20 cellular contexts compared by ENCODE assay signal in the genomic region with DNA sequence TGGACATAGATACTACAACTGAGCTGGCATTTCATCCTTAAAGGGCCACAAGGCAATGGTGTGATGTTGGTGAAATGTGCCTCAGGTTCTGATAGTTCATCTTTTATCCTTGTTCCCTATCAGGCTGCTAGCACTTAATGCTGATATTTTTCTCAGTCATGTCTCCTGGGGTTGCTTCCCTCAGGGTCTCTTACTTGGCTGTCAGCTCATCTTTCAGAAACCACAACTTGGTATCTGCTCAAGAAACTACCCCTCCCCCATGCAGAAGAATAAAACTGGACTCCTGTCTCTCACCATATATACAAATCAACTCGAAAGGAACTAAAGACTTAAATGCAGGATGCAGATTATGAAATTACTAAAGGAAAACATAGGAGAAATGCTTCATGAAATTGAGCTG.
DNase-seq lines count a peak whose midpoint lies in the region; ATAC-seq, FAIRE-seq and TF ChIP-seq lines count a peak whose summit lies in the region.
"Had no signal": no experiment of that assay in that cellular context is flagged by ENCODE, and none has a peak within 500 bp of the region (broad histone marks: within the 10 kb centered on the region; RNA-seq: fewer than 3 reads in every experiment).

No MANE protein-coding gene starts in this region.

- H2AFZ ChIP-seq in GM12878 (ENCODE audit: control insufficient read depth, low read depth, low read length) (no peak overlapping the region), PC-3 (ENCODE audit: low read length) (no peak overlapping the region)

- peaks cover 48% of the 10 kb centered on the region for H3K4me1 ChIP-seq in BLaER1
- peaks cover 11% of the 10 kb centered on the region for H3K4me1 ChIP-seq in GM12878 (ENCODE audit: control insufficient read depth, insufficient read depth, low read length)
- H3K4me1 ChIP-seq in PC-3 (ENCODE audit: insufficient read depth, low read length), result no peaks in the 10 kb centered on the region

- CTCF ChIA-PET in GM12878 (lab: Yijun Ruan, JAX), result interaction anchor here (1.9 kb wide), 1 partner anchor 18 kb away, joined by 5 read pairs; no protein-coding TSS in a partner anchor
- CTCF ChIA-PET in PC-3 (lab: Charles Lee), result no interaction called here

- no peaks in the 10 kb centered on the region for H3K9me2 ChIP-seq in PC-3 (replicated peaks; ENCODE audit: low read length)
- H3K9me2 ChIP-seq: SK-N-SH had no signal

- H3K4me2 ChIP-seq in BLaER1 (peak overlapping the region; percentile 61), GM12878 (ENCODE audit: control insufficient read depth, insufficient read depth) (no peak overlapping the region), PC-3 (ENCODE audit: low read length) (no peak overlapping the region)
- H3K4me2 ChIP-seq: SK-N-SH had no signal

- SMC1A ChIA-PET in GM12878 (lab: Charles Lee; ENCODE audit: uncharacterized antibody, unreplicated experiment), result interaction anchor here (1.0 kb wide), 1 partner anchor 16 kb away, joined by 4 read pairs; no protein-coding TSS in a partner anchor

- H3K27me3 ChIP-seq in BLaER1 (no peaks in the 10 kb centered on the region), GM12878 (replicated peaks in 1 of 2; ENCODE audit: control insufficient read depth in 2 of 2, insufficient read depth in 2 of 2, low read length in 1 of 2) (no peaks in the 10 kb centered on the region), PC-3 (ENCODE audit: low read length) (no peaks in the 10 kb centered on the region)

- no peaks in the 10 kb centered on the region for H3F3A ChIP-seq in PC-3 (ENCODE audit: low read length, unreplicated experiment)

- H4K20me1 ChIP-seq in BLaER1 (no peaks in the 10 kb centered on the region), GM12878 (ENCODE audit: control insufficient read depth, insufficient read depth) (no peaks in the 10 kb centered on the region), PC-3 (ENCODE audit: low read length) (no peaks in the 10 kb centered on the region)

- 41% methylated on average over 1 of the region's 1 CpG for WGBS in GM12878 (ENCODE audit: insufficient coverage, insufficient replicate concordance, low lambda C conversion rate, missing lambda C conversion rate)

- DNase-seq in GM18507 (ENCODE audit: extremely low spot score, insufficient read length, low read depth) (no peak), NAMALWA (ENCODE audit: low spot score) (peak; percentile 26), GM12878 (ENCODE audit: low read depth, low spot score) (no peak), PC-3 (no peak), DMS 273 treated with DMSO at 0.1 percent for 48 hours (lab: John Stamatoyannopoulos, UW) (no peak)
- DNase-seq: C1 segment of cervical spinal cord; CD8-positive, alpha-beta memory T cell; H9; MV-4-11; NCI-H1417 treated with DMSO at 0.1 percent for 48 hours; NCI-H187 treated with DMSO at 0.1 percent for 48 hours; NCI-H345; Right ventricle myocardium superior; SK-N-SH; T-cell had no signal

- no peak for ATAC-seq in GM12878
- ATAC-seq in GM21825 (IDR thresholded peaks at IDR 0.05; ENCODE audit: unreplicated experiment), result no peak
- ATAC-seq in HG03039 (IDR thresholded peaks at IDR 0.05; ENCODE audit: unreplicated experiment), result no peak
- no peak for ATAC-seq in PC-3
- ATAC-seq: T-cell had no signal

- H3K9ac ChIP-seq in BLaER1 (no peak overlapping the region), GM12878 (ENCODE audit: control insufficient read depth, insufficient read depth, low read length) (no peak overlapping the region), PC-3 (ENCODE audit: low read length) (no peak overlapping the region)
- H3K9ac ChIP-seq: SK-N-SH had no signal

- POLR2A ChIA-PET in GM12878 (lab: Charles Lee), result no interaction called here
- POLR2A ChIA-PET in PC-3 (lab: Charles Lee; ENCODE audit: unreplicated experiment), result no interaction called here

- H3K9me3 ChIP-seq in BLaER1 (no peaks in the 10 kb centered on the region), GM12878 (replicated peaks; ENCODE audit: control insufficient read depth, insufficient read depth, low read length) (no peaks in the 10 kb centered on the region), PC-3 (ENCODE audit: low read length) (no peaks in the 10 kb centered on the region)
- H3K9me3 ChIP-seq: SK-N-SH had no signal

- BruUV-seq in GM12878 (replicated peaks; lab: Mats Ljungman, UMichigan), result no TSS peak
- no TSS peak for BruUV-seq in PC-3 (replicated peaks; lab: Mats Ljungman, UMichigan)

- H3K4me3 ChIP-seq in BLaER1 (no peak overlapping the region), GM12878 (no peak overlapping the region), PC-3 (ENCODE audit: low read length) (no peak overlapping the region)

- H3K27ac ChIP-seq in BLaER1, result no peak overlapping the region
- H3K27ac ChIP-seq in GM12878 (ENCODE audit: control insufficient read depth, insufficient read depth), result no peak overlapping the region
- no peak overlapping the region for H3K27ac ChIP-seq in PC-3 (ENCODE audit: low read length)
- H3K27ac ChIP-seq: HL-60 had no signal

- TF ChIP-seq CTCF in GM12878 (IDR thresholded peaks at IDR 0.05 in 2 of 3, conservative IDR thresholded peaks at IDR 0.05 in 1 of 3; ENCODE audit: control insufficient read depth in 2 of 3, extremely low read depth in 1 of 3, insufficient read depth in 1 of 3, low read depth in 3 of 3, low read length in 3 of 3) (no peak), PC-3 (conservative IDR thresholded peaks at IDR 0.05; ENCODE audit: low read depth, low read length) (no peak)

- in situ Hi-C loops in GM12878 (cut with MboI), result no loop called here

- intact Hi-C loops in GM12878 (cut with micrococcal nuclease; ENCODE audit: unreplicated experiment) (loop anchor here (5.0 kb wide), 1 partner anchor 110 kb away; no protein-coding TSS in a partner anchor), PC-3 (cut with micrococcal nuclease) (no loop called here)

- no peak for TF ChIP-seq EP300 in GM12878 (IDR thresholded peaks at IDR 0.05; ENCODE audit: borderline replicate concordance in 1 of 2, control insufficient read depth in 1 of 2, low read depth in 2 of 2, low read length in 2 of 2)

- TF ChIP-seq POLR2A in GM12878 (IDR thresholded peaks at IDR 0.05; ENCODE audit: low read depth, low read length), result no peak

- FAIRE-seq in GM18507 (lab: Jason Lieb, UNC) (peak; percentile 5), GM12878 (lab: Jason Lieb, UNC) (no peak)
- FAIRE-seq: A204.1 had no signal

- H3K79me2 ChIP-seq in GM12878 (ENCODE audit: control insufficient read depth, insufficient read depth, low read length) (no peaks in the 10 kb centered on the region), PC-3 (ENCODE audit: low read length) (no peaks in the 10 kb centered on the region)

- no peak for TF ChIP-seq RAD21 in GM12878 (IDR thresholded peaks at IDR 0.05; ENCODE audit: insufficient read depth, low read depth, low read length)

- RAD21 ChIA-PET in GM12878 (lab: Charles Lee; ENCODE audit: unreplicated experiment), result no interaction called here

- H3K36me3 ChIP-seq in BLaER1 (no peaks in the 10 kb centered on the region), GM12878 (ENCODE audit: control insufficient read depth in 2 of 2, insufficient read depth in 2 of 2, low read length in 1 of 2) (no peaks in the 10 kb centered on the region), PC-3 (ENCODE audit: low read depth, low read length) (no peaks in the 10 kb centered on the region)

TF ChIP-seq in GM12878, 131 proteins besides CTCF, POLR2A, EP300 and RAD21:
- TF ChIP-seq, protein P1, sequence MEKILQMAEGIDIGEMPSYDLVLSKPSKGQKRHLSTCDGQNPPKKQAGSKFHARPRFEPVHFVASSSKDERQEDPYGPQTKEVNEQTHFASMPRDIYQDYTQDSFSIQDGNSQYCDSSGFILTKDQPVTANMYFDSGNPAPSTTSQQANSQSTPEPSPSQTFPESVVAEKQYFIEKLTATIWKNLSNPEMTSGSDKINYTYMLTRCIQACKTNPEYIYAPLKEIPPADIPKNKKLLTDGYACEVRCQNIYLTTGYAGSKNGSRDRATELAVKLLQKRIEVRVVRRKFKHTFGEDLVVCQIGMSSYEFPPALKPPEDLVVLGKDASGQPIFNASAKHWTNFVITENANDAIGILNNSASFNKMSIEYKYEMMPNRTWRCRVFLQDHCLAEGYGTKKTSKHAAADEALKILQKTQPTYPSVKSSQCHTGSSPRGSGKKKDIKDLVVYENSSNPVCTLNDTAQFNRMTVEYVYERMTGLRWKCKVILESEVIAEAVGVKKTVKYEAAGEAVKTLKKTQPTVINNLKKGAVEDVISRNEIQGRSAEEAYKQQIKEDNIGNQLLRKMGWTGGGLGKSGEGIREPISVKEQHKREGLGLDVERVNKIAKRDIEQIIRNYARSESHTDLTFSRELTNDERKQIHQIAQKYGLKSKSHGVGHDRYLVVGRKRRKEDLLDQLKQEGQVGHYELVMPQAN (conservative IDR thresholded peaks at IDR 0.05), result no peak
- TF ChIP-seq FOXK2 (IDR thresholded peaks at IDR 0.05) (no peak), STAT1 (conservative IDR thresholded peaks at IDR 0.05) (no peak), NFXL1 (IDR thresholded peaks at IDR 0.05; ENCODE audit: borderline replicate concordance) (no peak), CHD1 (IDR thresholded peaks at IDR 0.05; ENCODE audit: low read depth, low read length) (no peak), RUNX3 (IDR thresholded peaks at IDR 0.05; ENCODE audit: low read length) (peak; percentile 43; the same call in 1 of the 2 replicates), TBL1XR1 (IDR thresholded peaks at IDR 0.05; ENCODE audit: low read depth, low read length) (no peak), YY1 (IDR thresholded peaks at IDR 0.05; ENCODE audit: low read depth, low read length) (no peak), BACH1 (IDR thresholded peaks at IDR 0.05; ENCODE audit: borderline replicate concordance) (no peak)
